Comparison of ENCODE assay signal across 25 cellular contexts in the genomic region with DNA sequence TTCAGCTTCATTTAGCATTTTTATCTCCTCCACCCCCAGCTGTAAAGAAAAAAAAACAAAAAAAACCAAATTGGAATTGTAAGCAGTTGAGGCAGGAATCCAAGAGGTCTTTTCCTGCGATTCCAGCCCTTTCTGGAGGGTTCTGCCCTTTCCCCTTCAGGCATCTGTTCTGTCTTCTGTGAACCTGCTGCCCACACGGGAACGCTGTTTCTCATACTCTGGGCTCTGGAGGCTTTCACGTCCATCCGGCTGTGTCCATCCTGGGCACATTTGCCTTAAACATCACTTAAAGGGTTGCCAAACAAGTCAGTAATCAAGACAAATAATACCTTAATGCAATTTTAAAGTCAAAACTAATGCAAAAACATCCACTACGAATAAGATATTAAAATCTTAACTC.
"Had no signal": no experiment of that assay in that cellular context is flagged by ENCODE, and none has a peak within 500 bp of the region (broad histone marks: within the 10 kb centered on the region; RNA-seq: fewer than 3 reads in every experiment).

No MANE protein-coding gene starts in this region.

- H3K27ac Mint-ChIP-seq: activated CD4-positive, alpha-beta T cell treated with anti-CD3 and anti-CD28 coated beads, Interleukin-2, amount 10 ng/mL, durations not matched to agents 24 days and 14 days; activated naive CD8-positive, alpha-beta T cell treated with anti-CD3 and anti-CD28 coated beads, Interleukin-2, amount 10 ng/mL, durations not matched to agents 7 days and 5 days; activated T-helper 17 cell treated with anti-CD3 and anti-CD28 coated beads, Interleukin-2, amount 50 U/mL, for 72 hours; T-helper 17 cell; WTC11 had no signal

- H3K27ac ChIP-seq: adrenal gland, PC-9 had no signal

- H3K36me3 Mint-ChIP-seq: activated naive CD8-positive, alpha-beta T cell treated with anti-CD3 and anti-CD28 coated beads, Interleukin-2, amount 10 ng/mL, durations not matched to agents 7 days and 5 days; WTC11 had no signal

- H3K27me3 Mint-ChIP-seq: activated T-helper 17 cell treated with anti-CD3 and anti-CD28 coated beads, Interleukin-2, amount 50 U/mL, for 72 hours; T-helper 17 cell had no signal

- H3K27me3 ChIP-seq: adrenal gland, MG63 had no signal

- H3K9me3 ChIP-seq: adrenal gland, MG63 had no signal

- H3K9me3 Mint-ChIP-seq: activated naive CD8-positive, alpha-beta T cell treated with anti-CD3 and anti-CD28 coated beads, Interleukin-2, amount 10 ng/mL, durations not matched to agents 7 days and 5 days; activated T-helper 17 cell treated with anti-CD3 and anti-CD28 coated beads, Interleukin-2, amount 50 U/mL, for 72 hours had no signal

- DNase-seq: activated CD4-positive, alpha-beta T cell treated with anti-CD3 and anti-CD28 coated beads for 1 hour; activated CD4-positive, alpha-beta T cell treated with anti-CD3 and anti-CD28 coated beads, Interleukin-2, amount 10 ng/mL, durations not matched to agents 24 days and 14 days; activated CD4-positive, alpha-beta T cell treated with anti-CD3 and anti-CD28 coated beads, Interleukin-2, amount 50 U/mL, for 48 hours; activated CD8-positive, alpha-beta memory T cell treated with anti-CD3 and anti-CD28 coated beads for 24 hours; activated gamma-delta T cell; activated naive CD4-positive, alpha-beta T cell treated with anti-CD3 and anti-CD28 coated beads, Interleukin-2, amount 50 U/mL, for 16 hours; activated naive CD8-positive, alpha-beta T cell treated with anti-CD3 and anti-CD28 coated beads, Interleukin-2, amount 10 ng/mL, durations not matched to agents 7 days and 5 days; activated T-cell treated with anti-CD3 and anti-CD28 coated beads, Interleukin-2, amount 50 U/mL, for 48 hours; adrenal gland; anterior cingulate cortex; cerebellar nuclear complex; MG63; MV-4-11; NCI-H1092 treated with DMSO at 0.1 percent for 48 hours; NCI-H1436; NCI-H1694 treated with DMSO at 0.1 percent for 48 hours; NCI-H2029 treated with DMSO at 0.1 percent for 48 hours; NCI-H510A treated with DMSO at 0.1 percent for 48 hours; NCI-H69; PC-9; SIG-M5; T-helper 17 cell; T-helper 9 cell had no signal

- H3K4me3 ChIP-seq: adrenal gland, MG63, PC-9 had no signal

- ATAC-seq: activated T-helper 17 cell treated with anti-CD3 and anti-CD28 coated beads, Interleukin-2, amount 50 U/mL, for 72 hours; T-helper 17 cell; WTC11 had no signal

- H3K4me3 Mint-ChIP-seq: activated CD4-positive, alpha-beta T cell treated with anti-CD3 and anti-CD28 coated beads, Interleukin-2, amount 10 ng/mL, durations not matched to agents 24 days and 14 days; activated naive CD8-positive, alpha-beta T cell treated with anti-CD3 and anti-CD28 coated beads, Interleukin-2, amount 10 ng/mL, durations not matched to agents 7 days and 5 days; activated T-helper 17 cell treated with anti-CD3 and anti-CD28 coated beads, Interleukin-2, amount 50 U/mL, for 72 hours; T-helper 17 cell; WTC11 had no signal

- H3K36me3 ChIP-seq: adrenal gland, MG63 had no signal
